Comparison of ENCODE assay signal across 8 cellular contexts in genomic region chr9:34989946-34990635, GRCh38. TPM values are rescaled to one million over a fixed set of nuclear protein-coding genes. Genes with fewer than 3 reads are reported as not detected.
DNase-seq lines count a peak whose midpoint lies in the region; ATAC-seq and TF ChIP-seq lines count a peak whose summit lies in the region.

No MANE protein-coding gene starts in this region.

- peaks cover 8% of the 10 kb centered on the region for H3K27me3 Mint-ChIP-seq in HFFc6 (ENCODE audit: insufficient read depth)
- peaks cover 2 to 7% (median 3%) of the 10 kb centered on the region in 3 donors for H3K27me3 Mint-ChIP-seq in immature natural killer cell (ENCODE audit: low read depth in 3 of 3)

- POLR2A ChIA-PET in SK-N-SH (lab: Yijun Ruan, JAX), result interaction anchor here (0.6 to 2.3 kb wide), 4 partner anchors 11 to 90 kb away, joined by 3 to 9 read pairs (median 3); partner anchors contain the start of gene VCP

- no peak for TF ChIP-seq RAD21 in SK-N-SH (IDR thresholded peaks at IDR 0.05; ENCODE audit: low read length)

- CTCF ChIA-PET in SK-N-SH (lab: Yijun Ruan, JAX), result interaction anchor here (0.6 to 8.5 kb wide), 8 partner anchors 12 to 230 kb away, joined by 3 to 174 read pairs (median 3); partner anchors contain the start of genes FANCG and PIGO

- H3K79me2 ChIP-seq in SK-N-SH (ENCODE audit: insufficient read depth), result peaks cover 3% of the 10 kb centered on the region; the same call in 1 of the 2 replicates

- TF ChIP-seq CTCF in C4-2B (conservative IDR thresholded peaks at IDR 0.05) (no peak), HFFc6 (IDR thresholded peaks at IDR 0.05) (no peak), SK-N-SH (IDR thresholded peaks at IDR 0.05) (no peak), cardiac fibroblast (IDR thresholded peaks at IDR 0.05; ENCODE audit: low read depth, low read length) (no peak)

- H3K36me3 Mint-ChIP-seq in HFFc6 (ENCODE audit: low read depth) (peaks cover 14% of the 10 kb centered on the region), immature natural killer cell (no peaks in the 10 kb centered on the region)

- H3K27ac Mint-ChIP-seq in HFFc6, result peak overlapping the region; percentile 84
- H3K27ac Mint-ChIP-seq in immature natural killer cell, result peak overlapping the region in 1 of 6 donors; percentile 71

- H3K4me3 Mint-ChIP-seq in HFFc6 (peak overlapping the region; percentile 86), immature natural killer cell (peak overlapping the region; percentile 65 to 85 (median 77))

- peak overlapping the region; percentile 79 for H3K9ac ChIP-seq in SK-N-SH
- peak overlapping the region; percentile 87 for H3K9ac ChIP-seq in skeletal muscle satellite cell (ENCODE audit: low read depth, low read length)

- H3K9me3 Mint-ChIP-seq in HFFc6, result no peaks in the 10 kb centered on the region
- no peaks in the 10 kb centered on the region for H3K9me3 Mint-ChIP-seq in immature natural killer cell

- H3K4me1 Mint-ChIP-seq in HFFc6 (ENCODE audit: low read depth), result peaks cover 75% of the 10 kb centered on the region
- H3K4me1 Mint-ChIP-seq in immature natural killer cell, result peaks cover 17 to 21% of the 10 kb centered on the region in 2 donors

- peak overlapping the region; percentile 84 for H3K4me2 ChIP-seq in SK-N-SH
- peak overlapping the region; percentile 90 for H3K4me2 ChIP-seq in skeletal muscle satellite cell (ENCODE audit: low read length)

- H3K9me3 ChIP-seq in SK-N-SH (no peaks in the 10 kb centered on the region), skeletal muscle satellite cell (replicated peaks; ENCODE audit: low read length) (no peaks in the 10 kb centered on the region)

- DNase-seq in HFFc6, result no peak
- DNase-seq in SK-N-SH, result peak; percentile 86
- peak; percentile 40 to 64 for DNase-seq in cardiac fibroblast (ENCODE audit: low read depth in 2 of 2)
- peak in 1 of 3 donors; percentile 23 for DNase-seq in immature natural killer cell

- H3K4me1 ChIP-seq in SK-N-SH (ENCODE audit: control insufficient read depth in 1 of 2, insufficient read depth in 2 of 2, low read depth in 1 of 2, low read length in 1 of 2) (peaks cover 28 to 82% of the 10 kb centered on the region in 2 experiments), skeletal muscle satellite cell (ENCODE audit: control insufficient read depth, insufficient read depth, low read length) (peaks cover 60% of the 10 kb centered on the region)

- no peak for TF ChIP-seq EP300 in SK-N-SH (IDR thresholded peaks at IDR 0.05; ENCODE audit: borderline replicate concordance in 1 of 2, low read depth in 1 of 2, low read length in 1 of 2)

- no peaks in the 10 kb centered on the region for H3K27me3 ChIP-seq in SK-N-SH (ENCODE audit: insufficient read depth)
- no peaks in the 10 kb centered on the region for H3K27me3 ChIP-seq in skeletal muscle satellite cell (ENCODE audit: control insufficient read depth, insufficient read depth, low read length)

- 23% methylated on average over 12 of the region's 39 CpGs for WGBS in SK-N-SH (ENCODE audit: low lambda C conversion rate)

- no peaks in the 10 kb centered on the region for H4K20me1 ChIP-seq in SK-N-SH (ENCODE audit: insufficient read depth)

- H3K9me2 ChIP-seq in SK-N-SH, result no peaks in the 10 kb centered on the region

- H3K4me3 ChIP-seq in SK-N-SH (ENCODE audit: low read depth in 2 of 2, low read length in 1 of 2) (peak overlapping the region; percentile 70 to 94), cardiac fibroblast (replicated peaks in 1 of 2; ENCODE audit: low read depth in 2 of 2, low read length in 2 of 2) (peak overlapping the region; percentile 64 to 97), skeletal muscle satellite cell (ENCODE audit: low read length) (peak overlapping the region; percentile 82)

- H3K27ac ChIP-seq in C4-2B (peak overlapping the region; percentile 70), SK-N-SH (ENCODE audit: low read depth in 2 of 2, low read length in 1 of 2) (peak overlapping the region; percentile 55 to 86; a peak in 3 of 4 replicates)

- peak overlapping the region; percentile 61; the same call in 1 of the 2 replicates for H2AFZ ChIP-seq in SK-N-SH (ENCODE audit: low read depth)

- ATAC-seq in GM18511 (IDR thresholded peaks at IDR 0.05; ENCODE audit: unreplicated experiment) (no peak), GM19397 (IDR thresholded peaks at IDR 0.05; ENCODE audit: unreplicated experiment) (no peak)

- H3K36me3 ChIP-seq in SK-N-SH (replicated peaks in 1 of 2; ENCODE audit: control insufficient read depth in 1 of 2, insufficient read depth in 2 of 2, low read length in 1 of 2) (no peaks in the 10 kb centered on the region), skeletal muscle satellite cell (ENCODE audit: insufficient read depth, low read length) (no peaks in the 10 kb centered on the region)

- peaks cover 24% of the 10 kb centered on the region for H3F3A ChIP-seq in SK-N-SH (replicated peaks; ENCODE audit: insufficient read depth)

TF ChIP-seq in SK-N-SH, 30 proteins besides CTCF, POLR2A, EP300 and RAD21:
- TF ChIP-seq FOSL2 (IDR thresholded peaks at IDR 0.05; ENCODE audit: borderline replicate concordance, low read depth) (no peak), SIN3A (IDR thresholded peaks at IDR 0.05; ENCODE audit: borderline replicate concordance, low read depth, low read length) (no peak), ELF1 (IDR thresholded peaks at IDR 0.05) (no peak), EZH2phosphoT487 (IDR thresholded peaks at IDR 0.05; ENCODE audit: borderline replicate concordance, low read depth) (no peak), GATA2 (CRISPR knock-in tag; IDR thresholded peaks at IDR 0.05) (no peak), REST (IDR thresholded peaks at IDR 0.05; ENCODE audit: low read depth, low read length) (no peak), GABPA (IDR thresholded peaks at IDR 0.05; ENCODE audit: low read depth) (no peak), USF2 (IDR thresholded peaks at IDR 0.05; ENCODE audit: borderline replicate concordance, low read depth, low read length) (no peak), RFX5 (IDR thresholded peaks at IDR 0.05; ENCODE audit: low read length) (no peak)

RNA-seq across cellular contexts. Expression of gene DNAJB5, which starts 0.5 kb away (rescaled TPM):
- total RNA-seq in HFFc6 (2021; fragmentation: NEBNext Ultra II Directional; extraction: Animal tissue kit (Norgen Biotek cat#: 25700)), result 10 to 100 TPM; 12.2 to 19.9 (median 16.3) TPM
- polyA plus RNA-seq in SK-N-SH (2012; rRNA removed) (3.3 and 4.0 TPM in 2 replicates), immature natural killer cell (1 to 10 TPM; 1.0 to 1.7 (median 1.4) TPM)
- polyA plus RNA-seq in SK-N-SH (2012; cell fraction: cytosol; rRNA removed), result 3.7 and 4.4 TPM in 2 replicates
- 3.3 and 5.0 TPM in 2 replicates for polyA plus RNA-seq in SK-N-SH (2012; cell fraction: nucleus; rRNA removed)
- total RNA-seq in skeletal muscle satellite cell (2012; rRNA removed), result 8.3 and 10.6 TPM in 2 replicates

RNA-seq across cellular contexts. Expression of gene PHF24, which starts 32.0 kb away (rescaled TPM):
- not detected for total RNA-seq in HFFc6 (2021; fragmentation: NEBNext Ultra II Directional; extraction: Animal tissue kit (Norgen Biotek cat#: 25700))
- polyA plus RNA-seq in SK-N-SH (2012; rRNA removed) (not detected in 2 replicates), immature natural killer cell (not detected)
- polyA plus RNA-seq in SK-N-SH (2012; cell fraction: cytosol; rRNA removed), result under 0.01 TPM in 2 replicates
- 0.01 TPM in 1 of 2 replicates, not detected in the other for polyA plus RNA-seq in SK-N-SH (2012; cell fraction: nucleus; rRNA removed)
- total RNA-seq in skeletal muscle satellite cell (2012; rRNA removed), result not detected in 2 replicates
